Comparison of ENCODE assay signal across 10 cellular contexts in the genomic region with DNA sequence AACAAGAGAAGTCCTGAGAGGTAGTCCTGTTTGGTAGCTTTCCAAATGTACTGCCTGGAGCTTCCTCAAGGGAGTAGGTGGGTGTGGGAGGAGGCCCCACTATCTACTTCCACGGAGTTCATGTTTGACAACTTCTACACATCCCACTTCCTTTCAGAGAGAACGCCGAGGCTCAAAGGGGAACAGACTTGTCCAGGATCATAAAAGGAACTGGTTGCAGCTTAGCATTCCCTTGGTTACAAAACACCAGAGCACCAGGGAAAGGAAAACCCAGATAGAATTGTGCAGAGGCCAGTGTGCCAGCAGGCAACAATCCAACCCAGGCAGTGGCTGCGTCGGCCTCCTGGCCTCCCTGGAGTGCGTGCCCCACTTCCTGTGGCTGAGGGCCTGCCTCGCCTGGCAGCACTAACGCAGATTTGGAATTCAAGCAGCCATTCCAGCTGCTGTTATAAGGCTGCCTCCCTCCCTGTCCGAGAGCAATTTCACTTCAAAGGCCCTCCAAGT. TPM values are rescaled to one million over a fixed set of nuclear protein-coding genes. Genes with fewer than 3 reads are reported as not detected.
DNase-seq lines count a peak whose midpoint lies in the region; ATAC-seq and TF ChIP-seq lines count a peak whose summit lies in the region.
"Had no signal": no experiment of that assay in that cellular context is flagged by ENCODE, and none has a peak within 500 bp of the region (broad histone marks: within the 10 kb centered on the region; RNA-seq: fewer than 3 reads in every experiment).

No MANE protein-coding gene starts in this region.

- peak overlapping the region; percentile 7 for H3K27ac ChIP-seq in fibroblast of lung (ENCODE audit: insufficient read depth, low read length)
- no peak overlapping the region for H3K27ac ChIP-seq in CD4-positive, alpha-beta memory T cell (ENCODE audit: low read depth, low read length)

- POLR2A ChIA-PET in CD4-positive, alpha-beta memory T cell (lab: Charles Lee; ENCODE audit: partially characterized antibody), result no interaction called here

- H3K36me3 ChIP-seq in fibroblast of lung (ENCODE audit: control insufficient read depth, insufficient read depth, low read length), result no peaks in the 10 kb centered on the region
- no peaks in the 10 kb centered on the region for H3K36me3 ChIP-seq in CD4-positive, alpha-beta memory T cell (ENCODE audit: insufficient read depth, low read length)

- no peak for ATAC-seq in GM21390 (IDR thresholded peaks at IDR 0.05; ENCODE audit: unreplicated experiment)

- H3K79me2 ChIP-seq in fibroblast of lung (ENCODE audit: control insufficient read depth, insufficient read depth, low read length), result no peaks in the 10 kb centered on the region

- no peaks in the 10 kb centered on the region for H3K9me3 ChIP-seq in fibroblast of lung (ENCODE audit: control insufficient read depth, insufficient read depth, low read depth, low read length)
- H3K9me3 ChIP-seq in CD4-positive, alpha-beta memory T cell (ENCODE audit: control insufficient read depth in 1 of 2, low read length in 2 of 2), result no peaks in the 10 kb centered on the region

- H3K4me1 Mint-ChIP-seq in CD4-positive, alpha-beta memory T cell, result peaks cover 0 to 13% (median 3%) of the 10 kb centered on the region in 4 donors

- no peak for TF ChIP-seq CTCF in fibroblast of lung (conservative IDR thresholded peaks at IDR 0.05 in 1 of 2, IDR thresholded peaks at IDR 0.05 in 1 of 2; ENCODE audit: low read depth in 1 of 2, low read length in 2 of 2)

- no peaks in the 10 kb centered on the region for H3K9me3 Mint-ChIP-seq in CD4-positive, alpha-beta memory T cell

- no peak overlapping the region for H3K4me3 ChIP-seq in fibroblast of lung (replicated peaks in 1 of 4; ENCODE audit: control extremely low read depth in 1 of 4, insufficient read depth in 1 of 4, low read depth in 3 of 4, low read length in 4 of 4)
- H3K4me3 ChIP-seq in CD4-positive, alpha-beta memory T cell (ENCODE audit: low read length in 2 of 2), result no peak overlapping the region

- CTCF ChIA-PET in CD4-positive, alpha-beta memory T cell (lab: Charles Lee; ENCODE audit: partially characterized antibody), result interaction anchor here (0.7 to 1.4 kb wide), 2 partner anchors 12 to 16 kb away, joined by 3 read pairs; no protein-coding TSS in a partner anchor

- intact Hi-C loops in CD4-positive, alpha-beta memory T cell (cut with micrococcal nuclease), result no loop called here

- H3K9ac ChIP-seq in fibroblast of lung (ENCODE audit: insufficient read depth, low read length), result no peak overlapping the region

- no peak overlapping the region for H2AFZ ChIP-seq in fibroblast of lung (ENCODE audit: low read length)

- H3K4me1 ChIP-seq in fibroblast of lung (ENCODE audit: control insufficient read depth, extremely low read depth, insufficient read depth, low read length), result no peaks in the 10 kb centered on the region
- H3K4me1 ChIP-seq in CD4-positive, alpha-beta memory T cell (ENCODE audit: insufficient read depth, low read length), result peaks cover 12% of the 10 kb centered on the region

- peak overlapping the region in 1 of 7 donors; percentile 55 for H3K27ac Mint-ChIP-seq in CD4-positive, alpha-beta memory T cell

- peaks cover 1 to 4% of the 10 kb centered on the region in 2 donors for H3K36me3 Mint-ChIP-seq in CD4-positive, alpha-beta memory T cell

- H4K20me1 ChIP-seq in fibroblast of lung (ENCODE audit: control insufficient read depth, extremely low read depth, insufficient read depth, low read length), result no peaks in the 10 kb centered on the region

- H3K4me3 Mint-ChIP-seq in CD4-positive, alpha-beta memory T cell, result no peak overlapping the region

- peaks cover 31% of the 10 kb centered on the region for H3K27me3 ChIP-seq in fibroblast of lung (ENCODE audit: control insufficient read depth, insufficient read depth, low read length)
- H3K27me3 ChIP-seq in CD4-positive, alpha-beta memory T cell (ENCODE audit: insufficient read depth, low read length), result no peaks in the 10 kb centered on the region

- H3K27me3 Mint-ChIP-seq in CD4-positive, alpha-beta memory T cell, result peaks cover 1 to 2% of the 10 kb centered on the region in 2 donors

- DNase-seq in GF-D8 (lab: John Stamatoyannopoulos, UW) (peak; percentile 4), fibroblast of lung (ENCODE audit: low read depth in 2 of 2) (peak; percentile 74 to 78), retina (peak; percentile 54), NCI-H524 (lab: John Stamatoyannopoulos, UW) (no peak)
- no peak for DNase-seq in CD4-positive, alpha-beta memory T cell
- no peak for DNase-seq in activated effector memory CD4-positive, alpha-beta T cell treated with Interleukin-2 at 50 U/mL for 16 hours
- DNase-seq: effector CD8-positive, alpha-beta T cell; stimulated activated CD4-positive, alpha-beta T cell treated with anti-CD3 and anti-CD28 coated beads, Interleukin-12 subunit alpha, Interleukin-12 subunit beta, amount 100 ng/mL, for 4 hours had no signal

- peak overlapping the region; percentile 28 for H3K4me2 ChIP-seq in fibroblast of lung (ENCODE audit: extremely low read depth, insufficient read depth, low read length)

TF ChIP-seq in PFSK-1, 5 proteins besides CTCF, POLR2A, EP300 and RAD21:
- TF ChIP-seq TAF1 (IDR thresholded peaks at IDR 0.05; ENCODE audit: borderline replicate concordance, insufficient read depth, low read length) (no peak), SIN3A (IDR thresholded peaks at IDR 0.05; ENCODE audit: borderline replicate concordance, insufficient read depth, low read length) (no peak), POLR2AphosphoS5 (IDR thresholded peaks at IDR 0.05; ENCODE audit: low read depth, low read length) (peak; percentile 49; the same call in 1 of the 2 replicates), FOXP2 (optimal IDR thresholded peaks at IDR 0.05; ENCODE audit: borderline replicate concordance, extremely low read depth, extremely low read length, insufficient read depth) (no peak), REST (IDR thresholded peaks at IDR 0.05; ENCODE audit: insufficient read depth in 1 of 2, low read depth in 2 of 2, low read length in 2 of 2) (0 out of 4 replicates have a peak, but pooled peaks of 1 of the 2 experiments have one; percentile 26)

RNA-seq across cellular contexts. Expression of gene RAP1GAP, which starts 4.2 kb away (rescaled TPM):
- 3.4 TPM for polyA plus RNA-seq in PFSK-1 (2012; ENCODE audit: insufficient read length, low read depth)
- under 0.01 and 0.26 TPM in 2 replicates for total RNA-seq in fibroblast of lung
- 0.02 and 0.05 TPM in 2 replicates for polyA plus RNA-seq in fibroblast of lung
- polyA plus RNA-seq in fibroblast of lung (2012), result 0.07 and 0.08 TPM in 2 replicates
- not detected in 2 replicates for polyA minus RNA-seq in fibroblast of lung (ENCODE audit: low replicate concordance)
- under 1 TPM; 0.23 to 0.72 TPM for total RNA-seq in CD4-positive, alpha-beta memory T cell
- polyA plus RNA-seq in CD4-positive, alpha-beta memory T cell, result not detected

Comparison
In these comparisons a context has a peak if more than half of its experiments do, and no peak if none do; other contexts are left out.
1. DNase-seq: peak in GF-D8 (single experiment), fibroblast of lung (2 of 2) and retina (single experiment); none in CD4-positive, alpha-beta memory T cell (0 of 5), activated effector memory CD4-positive, alpha-beta T cell treated with Interleukin-2 at 50 U/mL for 16 hours (single experiment) and NCI-H524 (0 of 2).